ENCODE assay signal across 38 cellular contexts in the genomic region with DNA sequence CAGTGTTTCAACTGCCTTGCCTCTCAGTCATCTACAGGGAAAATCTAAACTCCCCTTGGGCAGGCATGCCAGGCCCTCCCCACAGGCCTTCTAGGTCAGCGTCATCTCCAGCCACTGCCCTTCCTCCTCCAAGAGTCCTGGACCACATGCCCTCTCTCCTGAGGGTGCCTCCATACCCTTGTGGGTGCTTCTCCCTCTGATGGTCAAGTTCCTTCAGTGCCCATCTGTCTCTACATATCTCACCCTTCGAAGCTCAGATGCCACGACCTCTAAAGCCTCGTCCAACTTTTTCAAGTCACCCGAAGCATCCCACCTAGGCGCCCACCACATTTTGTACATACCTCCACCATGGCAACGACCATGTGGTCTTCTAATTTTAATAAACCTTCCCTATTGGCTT. TPM values are rescaled to one million over a fixed set of nuclear protein-coding genes. Genes with fewer than 3 reads are reported as not detected.
"Had no signal": no experiment of that assay in that cellular context is flagged by ENCODE, and none has a peak within 500 bp of the region (broad histone marks: within the 10 kb centered on the region; RNA-seq: fewer than 3 reads in every experiment).

No MANE protein-coding gene starts in this region.

- H3K27ac ChIP-seq: KMS-11 had no signal

- H3K36me3 ChIP-seq: MG63 had no signal

- H3K9me3 ChIP-seq: MG63 had no signal

- H3K27me3 ChIP-seq: MG63 had no signal

- H3K4me3 ChIP-seq: MG63 had no signal

- DNase-seq: Karpas-422, Kasumi-1, MG63, MM.1S, MV-4-11, NCI-H1092, NCI-H1092 treated with DMSO at 0.1 percent for 48 hours, NCI-H1105, NCI-H1105 treated with DMSO at 0.1 percent for 48 hours, NCI-H1417, NCI-H1417 treated with DMSO at 0.1 percent for 48 hours, NCI-H1436, NCI-H1436 treated with DMSO at 0.1 percent for 48 hours, NCI-H146, NCI-H1694, NCI-H1694 treated with DMSO at 0.1 percent for 48 hours, NCI-H187, NCI-H187 treated with DMSO at 0.1 percent for 48 hours, NCI-H1930, NCI-H2029, NCI-H2029 treated with DMSO at 0.1 percent for 48 hours, NCI-H2081, NCI-H2081 treated with DMSO at 0.1 percent for 48 hours, NCI-H2107, NCI-H2171, NCI-H2171 treated with DMSO at 0.1 percent for 48 hours, NCI-H2227 treated with DMSO at 0.1 percent for 48 hours, NCI-H226, NCI-H345, NCI-H446, NCI-H446 treated with DMSO at 0.1 percent for 48 hours, NCI-H510A, NCI-H510A treated with DMSO at 0.1 percent for 48 hours, NCI-H524 had no signal

RNA-seq across cellular contexts. Expression of a gene that starts 22.6 kb away (rescaled TPM):
- total RNA-seq: LHCN-M2, M059J, NCI-H460 had no signal
